ENCODE assay signal across 8 cellular contexts in genomic region chr18:67516432-67517223, GRCh38.
DNase-seq lines count a peak whose midpoint lies in the region; ATAC-seq lines count a peak whose summit lies in the region.

TSS of gene DSEL (minus strand) at chr18:67516720. CDS start at chr18:67514608, 2,112 bp downstream.

- H3K27ac ChIP-seq in cingulate gyrus (ENCODE audit: low read depth, low read length): peak within 1 kb of the TSS; percentile 84

- DNase-seq in ACHN: peak; percentile 86
- DNase-seq in NCI-H2227 treated with DMSO at 0.1 percent for 48 hours (lab: John Stamatoyannopoulos, UW): peak; percentile 97
- DNase-seq in activated CD4-positive, alpha-beta T cell treated with anti-CD3 and anti-CD28 coated beads for 48 hours: peak; percentile 98
- peak; percentile 94 for DNase-seq in kidney tubule cell (ENCODE audit: low spot score)
- DNase-seq in stimulated activated CD4-positive, alpha-beta T cell treated with anti-CD3 and anti-CD28 coated beads, Interleukin-15, amount 100 ng/mL, for 24 hours: peak; percentile 97

- peak; percentile 72 for ATAC-seq in GM18870 (IDR thresholded peaks at IDR 0.05; ENCODE audit: unreplicated experiment)
- peak; percentile 99 for ATAC-seq in HG03139 (IDR thresholded peaks at IDR 0.05; ENCODE audit: unreplicated experiment)

- in situ Hi-C loops in ACHN (cut with HindIII; ENCODE audit: low pct_ligation_motif_present, low pct_unique_long_range_greater_than_20kb, low sequenced_read_pairs): no loop called here

Comparison
In these comparisons a context has a peak if more than half of its experiments do, and no peak if none do; other contexts are left out.
1. Peak in every context shown above with its lines: DNase-seq, ATAC-seq and H3K27ac ChIP-seq.